Comparison of ENCODE assay signal across 16 cellular contexts in genomic region chr6:100456178-100456880, GRCh38. TPM values are rescaled to one million over a fixed set of nuclear protein-coding genes. Genes with fewer than 3 reads are reported as not detected.
A peak's percentile ranks its signal among the peaks of the same experiment; 100 is the strongest.
DNase-seq lines count a peak whose midpoint lies in the region; ATAC-seq, FAIRE-seq and TF ChIP-seq lines count a peak whose summit lies in the region.
"Had no signal": no experiment of that assay in that cellular context is flagged by ENCODE, and none has a peak within 500 bp of the region (broad histone marks: within the 10 kb centered on the region; RNA-seq: fewer than 3 reads in every experiment).

No MANE protein-coding gene starts in this region.

- H4K20me1 ChIP-seq in GM12878 (ENCODE audit: control insufficient read depth, insufficient read depth) (no peaks in the 10 kb centered on the region), MM.1S (ENCODE audit: insufficient read depth, low read length) (no peaks in the 10 kb centered on the region)

- no peaks in the 10 kb centered on the region for H3F3A ChIP-seq in MM.1S (ENCODE audit: insufficient read depth, low read length)

- SMC1A ChIA-PET in GM12878 (lab: Charles Lee; ENCODE audit: uncharacterized antibody, unreplicated experiment) = interaction anchor here (1.1 kb wide), 1 partner anchor 280 kb away, joined by 3 read pairs; no protein-coding TSS in a partner anchor

- H3K36me3 Mint-ChIP-seq in activated naive CD8-positive, alpha-beta T cell = peaks cover 9% of the 10 kb centered on the region
- peaks cover 21% of the 10 kb centered on the region for H3K36me3 Mint-ChIP-seq in activated naive CD8-positive, alpha-beta T cell treated with anti-CD3 and anti-CD28 coated beads for 36 hours
- H3K36me3 Mint-ChIP-seq in type B pancreatic cell = no peaks in the 10 kb centered on the region

- peaks cover 52% of the 10 kb centered on the region for H3K27me3 Mint-ChIP-seq in activated naive CD8-positive, alpha-beta T cell
- H3K27me3 Mint-ChIP-seq in activated naive CD8-positive, alpha-beta T cell treated with anti-CD3 and anti-CD28 coated beads for 36 hours = peaks cover 10% of the 10 kb centered on the region
- H3K27me3 Mint-ChIP-seq in type B pancreatic cell = no peaks in the 10 kb centered on the region

- BruUV-seq in GM12878 (replicated peaks; lab: Mats Ljungman, UMichigan) = no TSS peak

- H3K9ac ChIP-seq in GM12878 (ENCODE audit: control insufficient read depth, insufficient read depth, low read length) (no peak overlapping the region), MM.1S (ENCODE audit: low read length) (no peak overlapping the region)

- H3K4me3 Mint-ChIP-seq in activated naive CD8-positive, alpha-beta T cell = no peak overlapping the region
- H3K4me3 Mint-ChIP-seq in activated naive CD8-positive, alpha-beta T cell treated with anti-CD3 and anti-CD28 coated beads for 36 hours = no peak overlapping the region
- H3K4me3 Mint-ChIP-seq in type B pancreatic cell = peak overlapping the region; percentile 81
- H3K4me3 Mint-ChIP-seq: activated T-cell treated with anti-CD3 and anti-CD28 coated beads, Interleukin-2, amount 50 U/mL, for 4 hours had no signal

- no peaks in the 10 kb centered on the region for H3K4me1 ChIP-seq in GM12878 (ENCODE audit: control insufficient read depth, insufficient read depth, low read length)
- no peaks in the 10 kb centered on the region for H3K4me1 ChIP-seq in MM.1S (ENCODE audit: low read length)

- peaks cover 1% of the 10 kb centered on the region for H3K4me1 Mint-ChIP-seq in activated naive CD8-positive, alpha-beta T cell (ENCODE audit: low read depth)
- peaks cover 4% of the 10 kb centered on the region for H3K4me1 Mint-ChIP-seq in activated naive CD8-positive, alpha-beta T cell treated with anti-CD3 and anti-CD28 coated beads for 36 hours
- peaks cover 13% of the 10 kb centered on the region for H3K4me1 Mint-ChIP-seq in type B pancreatic cell (ENCODE audit: unreplicated experiment)

- WGBS in GM12878 (ENCODE audit: insufficient coverage, insufficient replicate concordance, low lambda C conversion rate, missing lambda C conversion rate) = 41% methylated on average over 22 of the region's 22 CpGs

- H2AFZ ChIP-seq in GM12878 (ENCODE audit: control insufficient read depth, low read depth, low read length) = no peak overlapping the region
- H2AFZ ChIP-seq in MM.1S (ENCODE audit: low read length) = no peak overlapping the region

- no peak for DNase-seq in activated naive CD8-positive, alpha-beta T cell treated with anti-CD3 and anti-CD28 coated beads for 36 hours
- DNase-seq in GM12878 (ENCODE audit: low read depth, low spot score) = no peak
- DNase-seq in kidney epithelial cell (ENCODE audit: low read depth) = no peak
- no peak for DNase-seq in type B pancreatic cell (ENCODE audit: extremely low spot score, unreplicated experiment)
- DNase-seq in SK-N-DZ (ENCODE audit: low spot score) = no peak
- DNase-seq in MM.1S = no peak
- no peak for DNase-seq in NK-92 (lab: John Stamatoyannopoulos, UW; ENCODE audit: unreplicated experiment)
- DNase-seq: activated T-cell treated with anti-CD3 and anti-CD28 coated beads, Interleukin-2, amount 50 U/mL, for 4 hours; dermis blood vessel endothelial cell; DMS153; NCI-H1048; NCI-H226 had no signal

- ATAC-seq in GM12878 = no peak
- ATAC-seq: activated T-cell treated with anti-CD3 and anti-CD28 coated beads, Interleukin-2, amount 50 U/mL, for 4 hours had no signal

- H3K27me3 ChIP-seq in GM12878 (replicated peaks in 1 of 2; ENCODE audit: control insufficient read depth in 2 of 2, insufficient read depth in 2 of 2, low read length in 1 of 2) (peaks cover 21 to 44% of the 10 kb centered on the region in 2 experiments), kidney epithelial cell (ENCODE audit: control insufficient read depth, insufficient read depth, low read length) (peaks cover 47% of the 10 kb centered on the region), MM.1S (replicated peaks; ENCODE audit: insufficient read depth, low read length) (0 out of 2 replicates have a peak, but pooled peaks cover 7% of the 10 kb centered on the region)

- RAD21 ChIA-PET in GM12878 (lab: Charles Lee; ENCODE audit: unreplicated experiment) = no interaction called here

- no peaks in the 10 kb centered on the region for H3K9me2 ChIP-seq in MM.1S (replicated peaks; ENCODE audit: insufficient read depth, low read length)

- intact Hi-C loops in GM12878 (cut with micrococcal nuclease; ENCODE audit: unreplicated experiment) = no loop called here

- no peaks in the 10 kb centered on the region for H3K9me3 Mint-ChIP-seq in activated naive CD8-positive, alpha-beta T cell (ENCODE audit: low read depth)
- peaks cover 23% of the 10 kb centered on the region for H3K9me3 Mint-ChIP-seq in activated naive CD8-positive, alpha-beta T cell treated with anti-CD3 and anti-CD28 coated beads for 36 hours
- H3K9me3 Mint-ChIP-seq in type B pancreatic cell = no peaks in the 10 kb centered on the region
- H3K9me3 Mint-ChIP-seq: activated T-cell treated with anti-CD3 and anti-CD28 coated beads, Interleukin-2, amount 50 U/mL, for 4 hours had no signal

- in situ Hi-C loops in GM12878 (cut with MboI) = no loop called here

- POLR2A ChIA-PET in GM12878 (lab: Charles Lee) = no interaction called here

- no peak for TF ChIP-seq RAD21 in GM12878 (IDR thresholded peaks at IDR 0.05; ENCODE audit: insufficient read depth, low read depth, low read length)

- peak overlapping the region; percentile 22 for H3K27ac Mint-ChIP-seq in activated naive CD8-positive, alpha-beta T cell
- no peak overlapping the region for H3K27ac Mint-ChIP-seq in activated naive CD8-positive, alpha-beta T cell treated with anti-CD3 and anti-CD28 coated beads for 36 hours
- peak overlapping the region; percentile 80 for H3K27ac Mint-ChIP-seq in type B pancreatic cell

- no peak for TF ChIP-seq EP300 in GM12878 (IDR thresholded peaks at IDR 0.05; ENCODE audit: borderline replicate concordance in 1 of 2, control insufficient read depth in 1 of 2, low read depth in 2 of 2, low read length in 2 of 2)

- H3K27ac ChIP-seq in GM12878 (ENCODE audit: control insufficient read depth, insufficient read depth) (no peak overlapping the region), MM.1S (ENCODE audit: low read length) (no peak overlapping the region)

- H3K79me2 ChIP-seq in GM12878 (ENCODE audit: control insufficient read depth, insufficient read depth, low read length) (no peaks in the 10 kb centered on the region), MM.1S (ENCODE audit: low read length) (no peaks in the 10 kb centered on the region)

- no peaks in the 10 kb centered on the region for H3K36me3 ChIP-seq in GM12878 (ENCODE audit: control insufficient read depth in 2 of 2, insufficient read depth in 2 of 2, low read length in 1 of 2)
- H3K36me3 ChIP-seq in kidney epithelial cell (ENCODE audit: control insufficient read depth, insufficient read depth, low read length) = no peaks in the 10 kb centered on the region
- H3K36me3 ChIP-seq in MM.1S (replicated peaks; ENCODE audit: insufficient read depth, low read length) = no peaks in the 10 kb centered on the region

- TF ChIP-seq CTCF in GM12878 (IDR thresholded peaks at IDR 0.05 in 2 of 3, conservative IDR thresholded peaks at IDR 0.05 in 1 of 3; ENCODE audit: control insufficient read depth in 2 of 3, extremely low read depth in 1 of 3, insufficient read depth in 1 of 3, low read depth in 3 of 3, low read length in 3 of 3) (no peak), kidney epithelial cell (IDR thresholded peaks at IDR 0.05; ENCODE audit: insufficient read depth, low read length, poor library complexity, severe bottlenecking) (no peak), type B pancreatic cell (conservative IDR thresholded peaks at IDR 0.05) (no peak), MM.1S (IDR thresholded peaks at IDR 0.05; ENCODE audit: low read length) (no peak)

- FAIRE-seq in GM12878 (lab: Jason Lieb, UNC) = no peak

- no peak for TF ChIP-seq POLR2A in GM12878 (IDR thresholded peaks at IDR 0.05; ENCODE audit: low read depth, low read length)

- peaks cover 3% of the 10 kb centered on the region; the same call in 2 of the 3 replicates for H3K9me3 ChIP-seq in GM12878 (replicated peaks; ENCODE audit: control insufficient read depth, insufficient read depth, low read length)
- no peaks in the 10 kb centered on the region for H3K9me3 ChIP-seq in MM.1S (replicated peaks; ENCODE audit: insufficient read depth, low read length)

- CTCF ChIA-PET in GM12878 (lab: Yijun Ruan, JAX) = interaction anchor here (1.0 kb wide), 1 partner anchor 349 kb away, joined by 4 read pairs; no protein-coding TSS in a partner anchor

- H3K4me3 ChIP-seq in GM12878 (no peak overlapping the region), kidney epithelial cell (ENCODE audit: low read depth, low read length) (peak overlapping the region; percentile 51), MM.1S (ENCODE audit: low read length) (no peak overlapping the region)

- H3K4me2 ChIP-seq in GM12878 (ENCODE audit: control insufficient read depth, insufficient read depth) (no peak overlapping the region), MM.1S (ENCODE audit: low read depth, low read length) (no peak overlapping the region)

TF ChIP-seq in GM12878, 131 proteins besides CTCF, POLR2A, EP300 and RAD21 (continues in another document):
- TF ChIP-seq CREB1 (IDR thresholded peaks at IDR 0.05; ENCODE audit: low read depth) (no peak), EZH2 (IDR thresholded peaks at IDR 0.05; ENCODE audit: borderline replicate concordance, control insufficient read depth, low read depth, low read length) (0 out of 2 replicates have a peak, but pooled peaks have one; percentile 49)

RNA-seq across cellular contexts. Expression of gene SIM1, which starts 8.4 kb away (rescaled TPM):
- not detected for total RNA-seq in activated naive CD8-positive, alpha-beta T cell treated with anti-CD3 and anti-CD28 coated beads for 36 hours
- not detected in 2 replicates for total RNA-seq in GM12878 (2013; cell fraction: nucleolus; rRNA removed)
- total RNA-seq in GM12878 (2014; rRNA removed) (not detected in 2 replicates), GM12878 (2014; rRNA removed; fragmentation: Illumina TruSeq; extraction: Trizol) (not detected in 2 replicates), GM12878 (2021) (not detected in 2 replicates), kidney epithelial cell (2.0 and 2.9 TPM in 2 replicates), type B pancreatic cell (ENCODE audit: low replicate concordance) (6.3 and 7.1 TPM in 2 replicates)
- not detected for polyA plus RNA-seq in GM12878 (2011; ENCODE audit: low read depth)
- polyA plus RNA-seq in GM12878 (2011; rRNA removed) (0.01 TPM in 1 of 2 replicates, not detected in the other), GM12878 (2014; fragmentation: Illumina TruSeq; extraction: Trizol) (not detected in 2 replicates), GM12878 (2014; fragmentation: Nextera tagmentation; extraction: Ambion mirVana) (not detected), GM12878 (2014; rRNA removed) (not detected in 2 replicates), GM12878 (2016; fragmentation: Nextera tagmentation; extraction: Ambion mirVana) (not detected)
- polyA plus RNA-seq in GM12878 (2011; cell fraction: cytosol; rRNA removed) = not detected in 2 replicates
- not detected in 2 replicates for polyA plus RNA-seq in GM12878 (2011; cell fraction: nucleus; rRNA removed)
- polyA plus RNA-seq in GM12878 (2012) = not detected in 2 replicates
- polyA minus RNA-seq in GM12878 (2011; rRNA and poly(A)+ RNA removed) = not detected in 2 replicates
- polyA minus RNA-seq in GM12878 (2011; cell fraction: cytosol; rRNA and poly(A)+ RNA removed) = not detected in 2 replicates
- not detected in 2 replicates for polyA minus RNA-seq in GM12878 (2011; cell fraction: nucleus; rRNA and poly(A)+ RNA removed)
- not detected in 2 replicates for polyA plus RNA-seq in SK-N-DZ (2014; cell fraction: cytosol; rRNA removed)
- polyA plus RNA-seq in SK-N-DZ (2014; cell fraction: nucleus; rRNA removed) = not detected in 2 replicates
- total RNA-seq: activated T-cell treated with anti-CD3 and anti-CD28 coated beads, Interleukin-2, amount 50 U/mL, for 4 hours; HT1080; OCI-LY7 had no signal
- polyA plus RNA-seq: aorta had no signal
